ENCODE assay signal across 24 cellular contexts in genomic region chr11:129308241-129308865, GRCh38.
"Had no signal": no experiment of that assay in that cellular context is flagged by ENCODE, and none has a peak within 500 bp of the region (broad histone marks: within the 10 kb centered on the region; RNA-seq: fewer than 3 reads in every experiment).

No MANE protein-coding gene starts in this region.

- H3K27me3 Mint-ChIP-seq: type B pancreatic cell had no signal

- H3K4me2 ChIP-seq: neural progenitor cell had no signal

- H3K9me3 Mint-ChIP-seq: stimulated activated effector memory CD8-positive, alpha-beta T cell treated with anti-CD3 and anti-CD28 coated beads, Interleukin-12 subunit alpha, Interleukin-12 subunit beta, amount 100 ng/mL, for 72 hours had no signal

- DNase-seq: cerebellar nuclear complex; dorsolateral prefrontal cortex; effector CD4-positive, alpha-beta T cell; endodermal cell; foreskin melanocyte; left ventricle myocardium superior; naive thymus-derived CD4-positive, alpha-beta T cell; sigmoid colon; stimulated activated CD4-positive, alpha-beta T cell treated with anti-CD3 and anti-CD28 coated beads, Interleukin-2, amount 100 ng/mL, for 24 hours; stimulated activated CD4-positive, alpha-beta T cell treated with anti-CD3 and anti-CD28 coated beads, Interleukin-4, amount 100 ng/mL, for 24 hours; stimulated activated naive CD4-positive, alpha-beta T cell treated with Interleukin-2 at 50 U/mL for 16 hours; stomach; thyroid gland had no signal

- H3K36me3 ChIP-seq: esophagus muscularis mucosa, neural progenitor cell, prostate gland, right atrium auricular region, sigmoid colon, stomach, thyroid gland had no signal

- H3K27ac ChIP-seq: dorsolateral prefrontal cortex, esophagus muscularis mucosa, neural progenitor cell, prostate gland, right atrium auricular region, sigmoid colon, stomach, thyroid gland had no signal

- H3K9me3 ChIP-seq: esophagus muscularis mucosa, prostate gland, right atrium auricular region, stomach, thyroid gland had no signal

- H3K4me3 Mint-ChIP-seq: endodermal cell; memory B cell; naive thymus-derived CD4-positive, alpha-beta T cell; nephron; neural progenitor cell; stimulated activated effector memory CD8-positive, alpha-beta T cell treated with anti-CD3 and anti-CD28 coated beads, Interleukin-12 subunit alpha, Interleukin-12 subunit beta, amount 100 ng/mL, for 72 hours had no signal

- H3K27ac Mint-ChIP-seq: endodermal cell; memory B cell; naive thymus-derived CD4-positive, alpha-beta T cell; nephron; neural progenitor cell; stimulated activated effector memory CD8-positive, alpha-beta T cell treated with anti-CD3 and anti-CD28 coated beads, Interleukin-12 subunit alpha, Interleukin-12 subunit beta, amount 100 ng/mL, for 72 hours had no signal

- H3K27me3 ChIP-seq: neural progenitor cell, right atrium auricular region, sigmoid colon, thyroid gland had no signal

- H3K4me3 ChIP-seq: dorsolateral prefrontal cortex, esophagus muscularis mucosa, lung, neural progenitor cell, prostate gland, right atrium auricular region, sigmoid colon, stomach, thyroid gland had no signal

- H3K36me3 Mint-ChIP-seq: memory B cell; neural progenitor cell; stimulated activated effector memory CD8-positive, alpha-beta T cell treated with anti-CD3 and anti-CD28 coated beads, Interleukin-12 subunit alpha, Interleukin-12 subunit beta, amount 100 ng/mL, for 72 hours had no signal

- H3K4me1 Mint-ChIP-seq: memory B cell; naive thymus-derived CD4-positive, alpha-beta T cell; stimulated activated effector memory CD8-positive, alpha-beta T cell treated with anti-CD3 and anti-CD28 coated beads, Interleukin-12 subunit alpha, Interleukin-12 subunit beta, amount 100 ng/mL, for 72 hours had no signal

- FAIRE-seq: colon, keratinocyte had no signal

- H2AFZ ChIP-seq: neural progenitor cell had no signal

- H3K9ac ChIP-seq: neural progenitor cell had no signal

- H3K4me1 ChIP-seq: prostate gland, sigmoid colon, stomach, thyroid gland had no signal
